In genomic region chr7:117777335-117778150, GRCh38 we compare ENCODE assay signal across 20 cellular contexts.
DNase-seq lines count a peak whose midpoint lies in the region; ATAC-seq and TF ChIP-seq lines count a peak whose summit lies in the region.
"Had no signal": no experiment of that assay in that cellular context is flagged by ENCODE, and none has a peak within 500 bp of the region (broad histone marks: within the 10 kb centered on the region; RNA-seq: fewer than 3 reads in every experiment).

No MANE protein-coding gene starts in this region.

- H3K4me2 ChIP-seq in hepatocyte (no peak overlapping the region), OCI-LY7 (ENCODE audit: low read length) (no peak overlapping the region)
- H3K4me2 ChIP-seq: smooth muscle cell had no signal

- H3K4me3 ChIP-seq in hepatocyte (no peak overlapping the region), OCI-LY7 (ENCODE audit: low read depth, low read length, poor library complexity, severe bottlenecking) (no peak overlapping the region)
- H3K4me3 ChIP-seq: esophagus squamous epithelium, SJSA1, smooth muscle cell had no signal

- H3K36me3 ChIP-seq in hepatocyte (replicated peaks; ENCODE audit: insufficient read depth, low read depth) (no peaks in the 10 kb centered on the region), OCI-LY7 (ENCODE audit: insufficient read depth, low read length) (no peaks in the 10 kb centered on the region)
- H3K36me3 ChIP-seq: SJSA1 had no signal

- no peaks in the 10 kb centered on the region for H4K20me1 ChIP-seq in hepatocyte (ENCODE audit: insufficient read depth, poor library complexity, severe bottlenecking)
- H4K20me1 ChIP-seq in OCI-LY7 (ENCODE audit: insufficient read depth, low read length): no peaks in the 10 kb centered on the region

- no peaks in the 10 kb centered on the region for H3K9me3 ChIP-seq in hepatocyte (ENCODE audit: low read depth)
- H3K9me3 ChIP-seq in OCI-LY7 (ENCODE audit: low read length): no peaks in the 10 kb centered on the region
- H3K9me3 ChIP-seq: Caco-2, esophagus squamous epithelium, SJSA1 had no signal

- DNase-seq in DMS79 (lab: John Stamatoyannopoulos, UW) (peak; percentile 78), NCI-H2029 treated with DMSO at 0.1 percent for 48 hours (lab: John Stamatoyannopoulos, UW) (peak; percentile 85), SK-N-DZ (ENCODE audit: low spot score) (peak; percentile 23), left lobe of liver (ENCODE audit: low spot score) (no peak), AG20443 (ENCODE audit: low spot score) (no peak), hepatocyte (ENCODE audit: low spot score) (no peak), OCI-LY7 (ENCODE audit: low spot score) (no peak), amygdala (lab: John Stamatoyannopoulos, UW) (no peak)
- DNase-seq: activated CD4-positive, alpha-beta T cell treated with anti-CD3 and anti-CD28 coated beads for 1 hour; caudate nucleus; esophagus squamous epithelium; natural killer cell; NCI-H146; NCI-H446 treated with DMSO at 0.1 percent for 48 hours; stimulated activated CD4-positive, alpha-beta T cell treated with anti-CD3 and anti-CD28 coated beads, Interleukin-4, amount 100 ng/mL, for 24 hours; substantia nigra had no signal

- H3K4me1 ChIP-seq in hepatocyte (ENCODE audit: insufficient read depth) (no peaks in the 10 kb centered on the region), OCI-LY7 (ENCODE audit: insufficient read depth, low read length, poor library complexity, severe bottlenecking) (no peaks in the 10 kb centered on the region)
- H3K4me1 ChIP-seq: SJSA1 had no signal

- H3K9me2 ChIP-seq in hepatocyte (replicated peaks; ENCODE audit: insufficient read depth) (no peaks in the 10 kb centered on the region), OCI-LY7 (ENCODE audit: insufficient read depth, low read length) (no peaks in the 10 kb centered on the region)

- no peaks in the 10 kb centered on the region for H3K27me3 ChIP-seq in hepatocyte
- H3K27me3 ChIP-seq: esophagus squamous epithelium, SJSA1 had no signal

- intact Hi-C loops in OCI-LY7 (cut with micrococcal nuclease; ENCODE audit: unreplicated experiment): no loop called here

- 90% methylated on average over 3 of the region's 3 CpGs for WGBS in hepatocyte (ENCODE audit: low lambda C conversion rate, missing lambda C conversion rate)

- H2AFZ ChIP-seq in hepatocyte: no peak overlapping the region
- no peak overlapping the region for H2AFZ ChIP-seq in OCI-LY7 (ENCODE audit: low read length)

- H3K79me2 ChIP-seq in hepatocyte (no peaks in the 10 kb centered on the region), OCI-LY7 (ENCODE audit: insufficient read depth, low read depth, low read length) (no peaks in the 10 kb centered on the region)

- peak; percentile 80 for ATAC-seq in left lobe of liver
- ATAC-seq: activated T-helper 17 cell treated with anti-CD3 and anti-CD28 coated beads, Interleukin-2, amount 50 U/mL, for 72 hours; natural killer cell had no signal

- POLR2A ChIA-PET in OCI-LY7 (lab: Charles Lee): no interaction called here

- CTCF ChIA-PET in OCI-LY7 (lab: Charles Lee; ENCODE audit: unreplicated experiment): no interaction called here

- TF ChIP-seq CTCF in hepatocyte (IDR thresholded peaks at IDR 0.05; ENCODE audit: poor library complexity) (no peak), OCI-LY7 (conservative IDR thresholded peaks at IDR 0.05; ENCODE audit: low read length) (no peak)

- no TSS peak for BruUV-seq in OCI-LY7 (replicated peaks; lab: Mats Ljungman, UMichigan)

- H3K27ac ChIP-seq in hepatocyte (no peak overlapping the region), OCI-LY7 (ENCODE audit: low read depth, low read length, poor library complexity, severe bottlenecking) (no peak overlapping the region)
- H3K27ac ChIP-seq: esophagus squamous epithelium, SJSA1 had no signal

Comparison
In these comparisons a context has a peak if more than half of its experiments do, and no peak if none do; other contexts are left out.
1. DNase-seq: peak in DMS79 (single experiment), NCI-H2029 treated with DMSO at 0.1 percent for 48 hours (single experiment) and SK-N-DZ (single experiment); none in left lobe of liver (single experiment), AG20443 (single experiment), hepatocyte (single experiment), OCI-LY7 (single experiment) and amygdala (0 of 56).